ENCODE assay signal across 15 cellular contexts in the genomic region with DNA sequence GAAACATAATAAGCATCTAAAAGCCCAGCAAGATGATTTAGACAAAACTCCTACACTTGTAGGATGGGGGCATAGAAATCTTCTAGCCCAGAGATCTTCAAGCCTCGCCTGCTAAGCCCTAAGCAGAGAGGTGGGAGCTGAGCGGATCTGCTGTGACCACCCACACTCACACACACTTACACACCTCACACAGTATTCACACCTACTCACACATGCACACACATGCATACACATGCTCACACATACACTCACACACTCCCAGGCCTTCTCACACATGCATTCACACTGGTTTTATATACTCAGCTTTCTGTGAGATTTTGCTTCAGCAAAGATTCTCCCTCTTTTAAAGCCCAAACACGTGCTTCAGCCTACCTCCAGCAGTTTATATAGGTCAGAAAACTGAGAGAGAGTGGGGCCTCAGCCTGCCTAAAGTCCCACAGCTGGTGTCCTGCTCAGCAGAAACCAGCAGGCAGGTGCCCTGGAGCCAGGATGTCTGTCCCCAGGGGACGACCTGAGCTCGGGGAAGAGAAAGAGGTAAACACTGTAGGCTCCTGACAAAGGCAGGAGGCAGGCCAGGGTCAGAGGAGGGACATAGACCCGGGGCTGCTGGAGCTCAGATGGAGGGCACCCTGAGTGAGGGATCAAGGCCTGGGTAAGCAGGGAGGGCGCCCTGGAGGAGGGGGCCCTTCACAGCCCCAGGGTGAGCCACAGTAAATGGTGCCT. TPM values are rescaled to one million over a fixed set of nuclear protein-coding genes. Genes with fewer than 3 reads are reported as not detected.
DNase-seq lines count a peak whose midpoint lies in the region.
"Had no signal": no experiment of that assay in that cellular context is flagged by ENCODE, and none has a peak within 500 bp of the region (broad histone marks: within the 10 kb centered on the region; RNA-seq: fewer than 3 reads in every experiment).

No MANE protein-coding gene starts in this region.

- H3K79me1 ChIP-seq in mesenchymal stem cell (replicated peaks; ENCODE audit: low read length, poor library complexity, severe bottlenecking): no peaks in the 10 kb centered on the region

- peak overlapping the region; percentile 94 for H2AK5ac ChIP-seq in mesenchymal stem cell (ENCODE audit: low read length, severe bottlenecking)

- H2AFZ ChIP-seq in mesenchymal stem cell (ENCODE audit: low read depth, low read length): no peak overlapping the region

- WGBS in mesenchymal stem cell: 74% methylated on average over 6 of the region's 7 CpGs

- peak overlapping the region; percentile 45 for H2BK15ac ChIP-seq in mesenchymal stem cell (ENCODE audit: low read depth, poor library complexity, severe bottlenecking)

- H4K8ac ChIP-seq in mesenchymal stem cell (ENCODE audit: low read length): peak overlapping the region; percentile 20

- no peak overlapping the region for H3K9ac ChIP-seq in mesenchymal stem cell (ENCODE audit: low read length)

- H2BK120ac ChIP-seq in mesenchymal stem cell (ENCODE audit: low read depth, low read length): peak overlapping the region; percentile 55

- peak overlapping the region in 1 of 2 experiments; percentile 23 for H3K14ac ChIP-seq in mesenchymal stem cell (ENCODE audit: low read length in 2 of 2)

- peak overlapping the region in 1 of 2 experiments; percentile 32 for H3K23ac ChIP-seq in mesenchymal stem cell (ENCODE audit: low read length in 2 of 2)

- H3K36me3 ChIP-seq in mesenchymal stem cell (ENCODE audit: control insufficient read depth in 1 of 2, insufficient read depth in 2 of 2, low read depth in 1 of 2, low read length in 2 of 2): no peaks in the 10 kb centered on the region
- H3K36me3 ChIP-seq: tibial artery had no signal

- DNase-seq in NCI-H1436 (lab: John Stamatoyannopoulos, UW): peak; percentile 47
- DNase-seq in NCI-H1436 treated with DMSO at 0.1 percent for 48 hours (lab: John Stamatoyannopoulos, UW): no peak
- DNase-seq in NCI-H146 (lab: John Stamatoyannopoulos, UW): peak; percentile 84
- DNase-seq in mesenchymal stem cell: no peak
- DNase-seq in HT-29 (ENCODE audit: low spot score): no peak
- DNase-seq in NCI-H524 (lab: John Stamatoyannopoulos, UW): no peak
- DNase-seq: activated B cell treated with CpG ODN at 0.5 μM for 24 hours; activated T-cell treated with anti-CD3 and anti-CD28 coated beads, Interleukin-2, amount 50 U/mL, for 1 hour; foreskin melanocyte; NCI-H446; SHP77 treated with DMSO at 0.1 percent for 48 hours; tibial artery had no signal

- H3K27ac ChIP-seq in mesenchymal stem cell (ENCODE audit: low read length, poor library complexity, severe bottlenecking): no peak overlapping the region
- H3K27ac ChIP-seq: tibial artery had no signal

- H3K4ac ChIP-seq in mesenchymal stem cell (ENCODE audit: low read depth in 1 of 2, low read length in 2 of 2): peak overlapping the region; percentile 63 to 74

- peak overlapping the region; percentile 65 to 86 for H3K18ac ChIP-seq in mesenchymal stem cell (ENCODE audit: low read depth in 1 of 2, low read length in 2 of 2)

- peak overlapping the region; percentile 93 to 97 for H2BK12ac ChIP-seq in mesenchymal stem cell (ENCODE audit: low read length in 2 of 2)

- H3K4me3 ChIP-seq in mesenchymal stem cell (ENCODE audit: insufficient read depth in 1 of 2, low read depth in 1 of 2, low read length in 2 of 2): no peak overlapping the region
- H3K4me3 ChIP-seq: tibial artery had no signal

- H4K91ac ChIP-seq in mesenchymal stem cell (ENCODE audit: low read length): peak overlapping the region; percentile 72

- H3K9me3 ChIP-seq in mesenchymal stem cell (ENCODE audit: control insufficient read depth, low read length): no peaks in the 10 kb centered on the region
- H3K9me3 ChIP-seq: tibial artery had no signal

- H3K4me2 ChIP-seq in mesenchymal stem cell (ENCODE audit: low read length, poor library complexity, severe bottlenecking): no peak overlapping the region

- H3K27me3 ChIP-seq in mesenchymal stem cell (ENCODE audit: control insufficient read depth in 1 of 2, insufficient read depth in 1 of 2, low read length in 2 of 2): peaks cover 0 to 27% of the 10 kb centered on the region in 2 experiments

- H3K4me1 ChIP-seq in mesenchymal stem cell (ENCODE audit: control insufficient read depth, insufficient read depth, low read depth, low read length): peaks cover 40% of the 10 kb centered on the region

- no peak overlapping the region for H2BK5ac ChIP-seq in mesenchymal stem cell (ENCODE audit: low read depth, low read length, poor library complexity, severe bottlenecking)

RNA-seq across cellular contexts. Expression of a gene that starts 12.0 kb away (rescaled TPM):
- 92.7 TPM for polyA plus RNA-seq in mesenchymal stem cell (2013, experiment 1 of 2)
- polyA plus RNA-seq in mesenchymal stem cell (2013, experiment 2 of 2): 91.5 TPM
- 2,402 and 2,405 TPM in 2 replicates for total RNA-seq in HT-29 (2014; rRNA removed; shearing (Covaris generic))
- total RNA-seq: activated B cell treated with CpG ODN at 0.5 μM for 24 hours had no signal

RNA-seq across cellular contexts. Expression of a gene that starts 21.4 kb away (rescaled TPM):
- polyA plus RNA-seq in mesenchymal stem cell (2013, experiment 1 of 2): 0.46 TPM
- polyA plus RNA-seq in mesenchymal stem cell (2013, experiment 2 of 2): 0.52 TPM
- 14.1 and 15.9 TPM in 2 replicates for total RNA-seq in HT-29 (2014; rRNA removed; shearing (Covaris generic))
- total RNA-seq: A673, activated B cell treated with CpG ODN at 0.5 μM for 24 hours had no signal

RNA-seq across cellular contexts. Expression of a gene that starts 31.7 kb away (rescaled TPM):
- polyA plus RNA-seq in mesenchymal stem cell (2013, experiment 1 of 2): not detected
- polyA plus RNA-seq in mesenchymal stem cell (2013, experiment 2 of 2): not detected
- total RNA-seq in HT-29 (2014; rRNA removed; shearing (Covaris generic)): not detected in 2 replicates
- total RNA-seq: A673, activated B cell treated with CpG ODN at 0.5 μM for 24 hours, left colon had no signal
- polyA plus RNA-seq: neural cell had no signal

RNA-seq across cellular contexts. Expression of a gene that starts 34.7 kb away (rescaled TPM):
- not detected for polyA plus RNA-seq in mesenchymal stem cell (2013, experiment 1 of 2)
- not detected for polyA plus RNA-seq in mesenchymal stem cell (2013, experiment 2 of 2)
- total RNA-seq in HT-29 (2014; rRNA removed; shearing (Covaris generic)): 35.5 and 45.8 TPM in 2 replicates
- total RNA-seq: A673, activated B cell treated with CpG ODN at 0.5 μM for 24 hours had no signal
- polyA plus RNA-seq: neural cell had no signal

RNA-seq across cellular contexts. Expression of a gene that starts 46.6 kb away (rescaled TPM):
- polyA plus RNA-seq in mesenchymal stem cell (2013, experiment 1 of 2): not detected
- not detected for polyA plus RNA-seq in mesenchymal stem cell (2013, experiment 2 of 2)
- total RNA-seq in HT-29 (2014; rRNA removed; shearing (Covaris generic)): not detected in 2 replicates
- total RNA-seq: A673, activated B cell treated with CpG ODN at 0.5 μM for 24 hours had no signal
- polyA plus RNA-seq: neural cell had no signal

Comparison
In these comparisons a context has a peak if more than half of its experiments do, and no peak if none do; other contexts are left out.
1. DNase-seq: peak in NCI-H1436 (single experiment) and NCI-H146 (single experiment); none in NCI-H1436 treated with DMSO at 0.1 percent for 48 hours (single experiment), mesenchymal stem cell (single experiment), HT-29 (single experiment) and NCI-H524 (0 of 2).